ENCODE assay signal across 23 cellular contexts in genomic region chr20:1831606-1832005, GRCh38.
"Had no signal": no experiment of that assay in that cellular context is flagged by ENCODE, and none has a peak within 500 bp of the region (broad histone marks: within the 10 kb centered on the region; RNA-seq: fewer than 3 reads in every experiment).

No MANE protein-coding gene starts in this region.

- H3K27me3 Mint-ChIP-seq: activated CD4-positive, alpha-beta memory T cell treated with anti-CD3 and anti-CD28 coated beads, Interleukin-2, amount 10 ng/mL, durations not matched to agents 7 days and 5 days had no signal

- H3K9me3 ChIP-seq: body of pancreas, gastroesophageal sphincter, heart left ventricle, left ventricle myocardium inferior, pancreas, suprapubic skin, transverse colon, vagina had no signal

- H3K27ac Mint-ChIP-seq: activated CD4-positive, alpha-beta memory T cell treated with anti-CD3 and anti-CD28 coated beads, Interleukin-2, amount 10 ng/mL, durations not matched to agents 7 days and 5 days; activated CD8-positive, alpha-beta memory T cell treated with anti-CD3 and anti-CD28 coated beads, Interleukin-2, amount 10 ng/mL, durations not matched to agents 7 days and 5 days; activated naive CD8-positive, alpha-beta T cell treated with anti-CD3 and anti-CD28 coated beads, Interleukin-2, amount 10 ng/mL, durations not matched to agents 7 days and 5 days; activated T-helper 17 cell treated with anti-CD3 and anti-CD28 coated beads, Interleukin-2, amount 50 U/mL, for 72 hours; stimulated activated naive CD8-positive, alpha-beta T cell treated with anti-CD3 and anti-CD28 coated beads, Interleukin-15, Interleukin-2, amounts not matched to agents 100 ng/mL and 50 ng/mL, for 24 hours had no signal

- H3K36me3 Mint-ChIP-seq: activated CD8-positive, alpha-beta memory T cell treated with anti-CD3 and anti-CD28 coated beads, Interleukin-2, amount 10 ng/mL, durations not matched to agents 7 days and 5 days; activated naive CD8-positive, alpha-beta T cell treated with anti-CD3 and anti-CD28 coated beads, Interleukin-2, amount 10 ng/mL, durations not matched to agents 7 days and 5 days; naive B cell had no signal

- DNase-seq: activated CD4-positive, alpha-beta memory T cell treated with anti-CD3 and anti-CD28 coated beads, Interleukin-2, amount 10 ng/mL, durations not matched to agents 7 days and 5 days; activated CD4-positive, alpha-beta T cell treated with anti-CD3 and anti-CD28 coated beads for 48 hours; activated CD4-positive, CD25-positive, alpha-beta regulatory T cell; activated CD8-positive, alpha-beta memory T cell treated with anti-CD3 and anti-CD28 coated beads, Interleukin-2, amount 10 ng/mL, durations not matched to agents 7 days and 5 days; activated naive CD4-positive, alpha-beta T cell treated with Interleukin-2 at 50 U/mL for 16 hours; activated naive CD8-positive, alpha-beta T cell treated with anti-CD3 and anti-CD28 coated beads, Interleukin-2, amount 10 ng/mL, durations not matched to agents 7 days and 5 days; body of pancreas; central memory CD4-positive, alpha-beta T cell; effector CD4-positive, alpha-beta T cell; heart left ventricle; kidney; left ventricle myocardium inferior; naive B cell; pancreas; stimulated activated CD4-positive, alpha-beta T cell treated with anti-CD3 and anti-CD28 coated beads, Interleukin-2, amount 100 ng/mL, for 24 hours; transverse colon had no signal

- H3K4me1 ChIP-seq: pancreas had no signal

- H3K27me3 ChIP-seq: body of pancreas, gastroesophageal sphincter, heart left ventricle, pancreas, suprapubic skin, transverse colon, vagina had no signal

- H3K9me3 Mint-ChIP-seq: activated CD4-positive, alpha-beta memory T cell treated with anti-CD3 and anti-CD28 coated beads, Interleukin-2, amount 10 ng/mL, durations not matched to agents 7 days and 5 days; activated naive CD8-positive, alpha-beta T cell treated with anti-CD3 and anti-CD28 coated beads, Interleukin-2, amount 10 ng/mL, durations not matched to agents 7 days and 5 days; activated T-helper 17 cell treated with anti-CD3 and anti-CD28 coated beads, Interleukin-2, amount 50 U/mL, for 72 hours; stimulated activated naive CD8-positive, alpha-beta T cell treated with anti-CD3 and anti-CD28 coated beads, Interleukin-15, Interleukin-2, amounts not matched to agents 100 ng/mL and 50 ng/mL, for 24 hours had no signal

- H3K4me1 Mint-ChIP-seq: activated CD4-positive, alpha-beta memory T cell treated with anti-CD3 and anti-CD28 coated beads, Interleukin-2, amount 10 ng/mL, durations not matched to agents 7 days and 5 days; activated CD8-positive, alpha-beta memory T cell treated with anti-CD3 and anti-CD28 coated beads, Interleukin-2, amount 10 ng/mL, durations not matched to agents 7 days and 5 days; activated naive CD8-positive, alpha-beta T cell treated with anti-CD3 and anti-CD28 coated beads, Interleukin-2, amount 10 ng/mL, durations not matched to agents 7 days and 5 days; activated T-helper 17 cell treated with anti-CD3 and anti-CD28 coated beads, Interleukin-2, amount 50 U/mL, for 72 hours had no signal

- H3K36me3 ChIP-seq: gastroesophageal sphincter, heart left ventricle, left ventricle myocardium inferior, pancreas, suprapubic skin, transverse colon, vagina had no signal

- H3K4me3 ChIP-seq: body of pancreas, coronary artery, gastroesophageal sphincter, heart left ventricle, left ventricle myocardium inferior, pancreas, suprapubic skin, transverse colon, vagina had no signal

- ATAC-seq: activated CD8-positive, alpha-beta memory T cell treated with anti-CD3 and anti-CD28 coated beads, Interleukin-2, amount 10 ng/mL, durations not matched to agents 7 days and 5 days; activated T-helper 17 cell treated with anti-CD3 and anti-CD28 coated beads, Interleukin-2, amount 50 U/mL, for 72 hours; body of pancreas; esophagus mucosa; gastroesophageal sphincter; heart left ventricle; pancreas had no signal

- H3K4me3 Mint-ChIP-seq: activated CD4-positive, alpha-beta memory T cell treated with anti-CD3 and anti-CD28 coated beads, Interleukin-2, amount 10 ng/mL, durations not matched to agents 7 days and 5 days; activated CD8-positive, alpha-beta memory T cell treated with anti-CD3 and anti-CD28 coated beads, Interleukin-2, amount 10 ng/mL, durations not matched to agents 7 days and 5 days; activated naive CD8-positive, alpha-beta T cell treated with anti-CD3 and anti-CD28 coated beads, Interleukin-2, amount 10 ng/mL, durations not matched to agents 7 days and 5 days; activated T-helper 17 cell treated with anti-CD3 and anti-CD28 coated beads, Interleukin-2, amount 50 U/mL, for 72 hours; stimulated activated naive CD8-positive, alpha-beta T cell treated with anti-CD3 and anti-CD28 coated beads, Interleukin-15, Interleukin-2, amounts not matched to agents 100 ng/mL and 50 ng/mL, for 24 hours had no signal

- H3K27ac ChIP-seq: coronary artery, gastroesophageal sphincter, transverse colon, vagina had no signal
